10 cellular contexts compared by ENCODE assay signal in the genomic region with DNA sequence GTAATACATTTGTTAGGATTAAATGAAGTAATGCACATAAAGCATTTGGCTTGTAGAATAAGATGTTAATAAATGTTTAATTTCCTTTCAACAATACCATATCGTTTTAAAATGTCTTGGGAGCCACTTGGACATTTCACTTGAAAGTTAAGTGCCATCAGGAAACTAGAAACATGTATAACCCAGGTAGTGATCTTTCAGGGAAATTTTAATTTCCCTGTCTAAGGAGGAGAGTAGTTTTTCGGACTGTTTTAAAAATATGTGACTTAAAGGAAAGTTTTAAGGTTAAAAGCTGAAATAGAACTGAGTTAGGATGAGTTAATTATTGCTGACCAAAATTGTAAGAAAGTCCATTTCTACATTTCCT. TPM values are rescaled to one million over a fixed set of nuclear protein-coding genes. Genes with fewer than 3 reads are reported as not detected.
DNase-seq lines count a peak whose midpoint lies in the region; ATAC-seq, FAIRE-seq and TF ChIP-seq lines count a peak whose summit lies in the region.
"Had no signal": no experiment of that assay in that cellular context is flagged by ENCODE, and none has a peak within 500 bp of the region (broad histone marks: within the 10 kb centered on the region; RNA-seq: fewer than 3 reads in every experiment).

No MANE protein-coding gene starts in this region.

- no peak overlapping the region for H2BK120ac ChIP-seq in H9 (ENCODE audit: low read depth, low read length, poor library complexity, severe bottlenecking)

- TF ChIP-seq POLR2A in A549 (IDR thresholded peaks at IDR 0.05; ENCODE audit: low read length) (no peak), heart left ventricle (IDR thresholded peaks at IDR 0.05) (no peak)

- H2AFZ ChIP-seq in astrocyte (ENCODE audit: low read depth, low read length) (no peak overlapping the region), H9 (ENCODE audit: low read length) (no peak overlapping the region)

- no peak overlapping the region for H3K14ac ChIP-seq in H9 (ENCODE audit: insufficient read depth, low read length)

- no peak overlapping the region for H3K23ac ChIP-seq in H9 (ENCODE audit: insufficient read length, low read depth, low read length)

- H3K27me3 Mint-ChIP-seq in IgD-negative memory B cell: no peaks in the 10 kb centered on the region
- H3K27me3 Mint-ChIP-seq in astrocyte (ENCODE audit: low read depth, unreplicated experiment): no peaks in the 10 kb centered on the region
- no peaks in the 10 kb centered on the region; the same call in 1 of the 2 replicates for H3K27me3 Mint-ChIP-seq in H9 (ENCODE audit: low read depth)

- H4K20me1 ChIP-seq in astrocyte (ENCODE audit: insufficient read depth, low read length): peaks cover 56% of the 10 kb centered on the region
- peaks cover 2% of the 10 kb centered on the region for H4K20me1 ChIP-seq in H9 (ENCODE audit: control insufficient read depth, insufficient read depth, insufficient read length)

- H3K27ac ChIP-seq in A549 (peak overlapping the region; percentile 41 to 44; a peak in 3 of 6 replicates), astrocyte (ENCODE audit: low read depth, low read length) (no peak overlapping the region), H9 (ENCODE audit: insufficient read length, low read depth, low read length) (no peak overlapping the region), heart left ventricle (peak overlapping the region in 1 of 12 donors; percentile 54)

- H3K27ac Mint-ChIP-seq in IgD-negative memory B cell (peak overlapping the region; percentile 55 to 100 (median 99)), astrocyte (ENCODE audit: unreplicated experiment) (no peak overlapping the region), H9 (no peak overlapping the region)

- H4K8ac ChIP-seq in H9 (replicated peaks; ENCODE audit: insufficient read length, low read depth, low read length): no peak overlapping the region

- H3K4me1 ChIP-seq in A549 (peaks cover 46% of the 10 kb centered on the region), astrocyte (ENCODE audit: insufficient read depth, low read length) (peaks cover 5% of the 10 kb centered on the region), mucosa of descending colon (ENCODE audit: low read depth) (peaks cover 63% of the 10 kb centered on the region), H9 (ENCODE audit: insufficient read depth, low read length) (no peaks in the 10 kb centered on the region), heart left ventricle (peaks cover 0 to 79% (median 4%) of the 10 kb centered on the region in 12 donors)

- no peak overlapping the region for H3T11ph ChIP-seq in H9 (ENCODE audit: low read length)

- H3K9ac ChIP-seq in astrocyte (ENCODE audit: low read length) (no peak overlapping the region), H9 (ENCODE audit: extremely low read depth, insufficient read length, low read length) (no peak overlapping the region)

- H3K9me3 ChIP-seq in A549: no peaks in the 10 kb centered on the region
- no peaks in the 10 kb centered on the region for H3K9me3 ChIP-seq in astrocyte (ENCODE audit: insufficient read depth, low read depth, low read length)
- H3K9me3 ChIP-seq in mucosa of descending colon: no peaks in the 10 kb centered on the region
- no peaks in the 10 kb centered on the region for H3K9me3 ChIP-seq in H9 (ENCODE audit: control insufficient read depth, low read depth, low read length)
- H3K9me3 ChIP-seq in heart left ventricle: no peaks in the 10 kb centered on the region

- H2BK12ac ChIP-seq in H9 (ENCODE audit: insufficient read length, low read depth, low read length): no peak overlapping the region

- POLR2A ChIA-PET in A549 (lab: Yijun Ruan, JAX): interaction anchor here (0.6 to 1.1 kb wide), 2 partner anchors 15 to 17 kb away, joined by 3 to 6 read pairs; no protein-coding TSS in a partner anchor

- no peak overlapping the region for H2BK5ac ChIP-seq in H9 (ENCODE audit: insufficient read length, low read length)

- FAIRE-seq in A549 (lab: Jason Lieb, UNC): no peak
- peak; percentile 23 for FAIRE-seq in astrocyte (lab: Jason Lieb, UNC)

- TF ChIP-seq RAD21 in A549 (conservative IDR thresholded peaks at IDR 0.05 in 1 of 2, IDR thresholded peaks at IDR 0.05 in 1 of 2): no peak

- H2AK5ac ChIP-seq in H9 (ENCODE audit: insufficient read length, low read length): no peak overlapping the region

- no peak overlapping the region for H3K56ac ChIP-seq in H9 (ENCODE audit: insufficient read length, low read depth, low read length)

- H3K79me1 ChIP-seq in H9 (ENCODE audit: insufficient read depth, low read depth, low read length, poor library complexity, severe bottlenecking): peaks cover 9% of the 10 kb centered on the region

- no peak overlapping the region for H4K91ac ChIP-seq in H9 (ENCODE audit: insufficient read length, low read depth, low read length)

- H3K36me3 ChIP-seq in astrocyte (ENCODE audit: insufficient read depth, low read length) (no peaks in the 10 kb centered on the region), mucosa of descending colon (ENCODE audit: low read depth) (no peaks in the 10 kb centered on the region), heart left ventricle (peaks cover 0 to 1% (median 0%) of the 10 kb centered on the region in 9 donors)

- no peak for TF ChIP-seq CTCF in A549 (IDR thresholded peaks at IDR 0.05)
- no peak for TF ChIP-seq CTCF in astrocyte (IDR thresholded peaks at IDR 0.05; ENCODE audit: insufficient read depth, low read depth, low read length)
- no peak for TF ChIP-seq CTCF in mucosa of descending colon (IDR thresholded peaks at IDR 0.05)
- TF ChIP-seq CTCF in H9 (conservative IDR thresholded peaks at IDR 0.05): no peak
- no peak for TF ChIP-seq CTCF in heart left ventricle (IDR thresholded peaks at IDR 0.05)

- CTCF ChIA-PET in A549 (lab: Yijun Ruan, JAX): no interaction called here

- H3K36me3 Mint-ChIP-seq in IgD-negative memory B cell (peaks cover 7% of the 10 kb centered on the region), astrocyte (ENCODE audit: low read depth, unreplicated experiment) (peaks cover 2% of the 10 kb centered on the region), H9 (ENCODE audit: insufficient read depth in 1 of 3, low read depth in 3 of 3) (peaks cover 3 to 13% (median 4%) of the 10 kb centered on the region in 3 experiments; a peak in 6 of 7 replicates)

- H3K27me3 ChIP-seq in astrocyte (ENCODE audit: insufficient read depth, low read length): no peaks in the 10 kb centered on the region
- no peaks in the 10 kb centered on the region for H3K27me3 ChIP-seq in H9 (ENCODE audit: insufficient read depth, low read length)
- no peaks in the 10 kb centered on the region for H3K27me3 ChIP-seq in heart left ventricle

- DNase-seq in A549 (ENCODE audit: low read depth in 1 of 2, low spot score in 1 of 2): no peak
- DNase-seq in astrocyte (ENCODE audit: low read depth): no peak
- no peak for DNase-seq in mucosa of descending colon
- DNase-seq in H9: no peak
- DNase-seq in heart left ventricle: no peak
- DNase-seq: foreskin fibroblast, NCI-H2171 treated with DMSO at 0.1 percent for 48 hours had no signal

- no peaks in the 10 kb centered on the region for H3K23me2 ChIP-seq in H9 (ENCODE audit: insufficient read length, low read depth, low read length, poor library complexity, severe bottlenecking)

- no peak overlapping the region for H2BK15ac ChIP-seq in H9 (ENCODE audit: low read depth, low read length)

- no peak overlapping the region for H3K4ac ChIP-seq in H9 (ENCODE audit: low read depth, low read length)

- H3K4me3 Mint-ChIP-seq in IgD-negative memory B cell (peak overlapping the region; percentile 46 to 88 (median 75)), astrocyte (ENCODE audit: unreplicated experiment) (no peak overlapping the region), H9 (no peak overlapping the region)

- intact Hi-C loops in mucosa of descending colon (cut with DNase I, micrococcal nuclease): no loop called here
- intact Hi-C loops in heart left ventricle (cut with DNase I): no loop called here

- no peak overlapping the region for H2BK20ac ChIP-seq in H9 (ENCODE audit: low read depth, low read length, poor library complexity, severe bottlenecking)

- H3K18ac ChIP-seq in H9 (ENCODE audit: insufficient read length, low read depth, low read length): no peak overlapping the region

- WGBS in A549 (ENCODE audit: missing lambda C conversion rate): 13% methylated on average over 2 of the region's 2 CpGs
- WGBS in H9 (ENCODE audit: extremely low coverage, insufficient read length, low lambda C conversion rate): no CpG with 5 or more reads among the region's 2 CpGs
- WGBS in heart left ventricle, 4 donors: 63 to 79% (median 72%) methylated on average over 2 of the region's 2 CpGs

- H3K9me3 Mint-ChIP-seq in IgD-negative memory B cell: no peaks in the 10 kb centered on the region
- no peaks in the 10 kb centered on the region for H3K9me3 Mint-ChIP-seq in astrocyte (ENCODE audit: unreplicated experiment)
- H3K9me3 Mint-ChIP-seq in H9: peaks cover 12% of the 10 kb centered on the region in 2 experiments; a peak in 4 of 5 replicates

- no peak overlapping the region for H4K5ac ChIP-seq in H9 (ENCODE audit: insufficient read length, low read depth, low read length)

- H3K4me2 ChIP-seq in A549 (peak overlapping the region; percentile 85), astrocyte (ENCODE audit: low read length) (peak overlapping the region; percentile 27), H9 (ENCODE audit: insufficient read depth, insufficient read length, low read length) (no peak overlapping the region)

- H3K4me1 Mint-ChIP-seq in IgD-negative memory B cell (peaks cover 61 to 75% (median 68%) of the 10 kb centered on the region in 3 donors), astrocyte (ENCODE audit: low read depth, unreplicated experiment) (peaks cover 15% of the 10 kb centered on the region), H9 (peaks cover 6 to 13% of the 10 kb centered on the region in 2 experiments)

- ATAC-seq in A549 (no peak), mucosa of descending colon (peak; percentile 4), GM19467 (IDR thresholded peaks at IDR 0.05; ENCODE audit: unreplicated experiment) (no peak), heart left ventricle (no peak), GM21381 (IDR thresholded peaks at IDR 0.05; ENCODE audit: unreplicated experiment) (no peak)

- no peak for TF ChIP-seq EP300 in A549 (IDR thresholded peaks at IDR 0.05)

- H3K79me2 ChIP-seq in astrocyte (ENCODE audit: insufficient read depth, low read length) (peaks cover 88% of the 10 kb centered on the region), H9 (ENCODE audit: insufficient read depth, low read length) (peaks cover 2% of the 10 kb centered on the region; the same call in 1 of the 2 replicates)

- H3K4me3 ChIP-seq in A549: peak overlapping the region; percentile 10; the same call in 1 of the 3 replicates
- no peak overlapping the region for H3K4me3 ChIP-seq in astrocyte (ENCODE audit: insufficient read depth, low read depth, low read length)
- H3K4me3 ChIP-seq in mucosa of descending colon: no peak overlapping the region
- peak overlapping the region in 1 of 12 donors; percentile 27 for H3K4me3 ChIP-seq in heart left ventricle

RNA-seq across cellular contexts. Expression of a gene that starts 18.0 kb away (rescaled TPM):
- polyA plus RNA-seq in A549 (2011; rRNA removed) (48.7 and 66.4 TPM in 2 replicates), A549 (2017; fragmentation: RNase III; extraction: RNeasy Plus Mini Kit Qiagen cat#74134 plus additional on column Dnase treatment) (25.7 to 27.1 TPM (median 25.8 TPM) in 3 replicates), IgD-negative memory B cell (248 TPM), heart left ventricle (10 to 100 TPM in 1 of 2 donors, 1 to 10 TPM in 1; 4.8 to 12.7 TPM)
- 11.7 and 12.6 TPM in 2 replicates for polyA plus RNA-seq in A549 (2012; cell fraction: cytosol; rRNA removed)
- 3.4 and 7.3 TPM in 2 replicates for polyA plus RNA-seq in A549 (2012; cell fraction: nucleus; rRNA removed)
- polyA minus RNA-seq in A549 (2011; rRNA and poly(A)+ RNA removed): 26.0 and 30.8 TPM in 2 replicates
- total RNA-seq in astrocyte (18.5 and 24.1 TPM in 2 replicates), mucosa of descending colon (100 to 1,000 TPM in 2 of 3 donors, 10 to 100 TPM in 1; 60.5 to 116 (median 101) TPM), H9 (2021) (22.2 and 23.2 TPM in 2 replicates), heart left ventricle (10 to 100 TPM in 8 of 9 donors, 1 to 10 TPM in 1; 9.8 to 29.2 (median 12.4) TPM)

Comparison
In these comparisons a context has a peak if more than half of its experiments do, and no peak if none do; other contexts are left out.
1. H3K27ac ChIP-seq: peak in A549 (2 of 2); none in astrocyte (single experiment) and H9 (single experiment).
2. H3K27ac Mint-ChIP-seq: peak in IgD-negative memory B cell (3 of 3); none in astrocyte (single experiment) and H9 (0 of 3).
3. H3K4me3 Mint-ChIP-seq: peak in IgD-negative memory B cell (4 of 4); none in astrocyte (single experiment) and H9 (0 of 2).